Comparison of ENCODE assay signal across 19 cellular contexts in the genomic region with DNA sequence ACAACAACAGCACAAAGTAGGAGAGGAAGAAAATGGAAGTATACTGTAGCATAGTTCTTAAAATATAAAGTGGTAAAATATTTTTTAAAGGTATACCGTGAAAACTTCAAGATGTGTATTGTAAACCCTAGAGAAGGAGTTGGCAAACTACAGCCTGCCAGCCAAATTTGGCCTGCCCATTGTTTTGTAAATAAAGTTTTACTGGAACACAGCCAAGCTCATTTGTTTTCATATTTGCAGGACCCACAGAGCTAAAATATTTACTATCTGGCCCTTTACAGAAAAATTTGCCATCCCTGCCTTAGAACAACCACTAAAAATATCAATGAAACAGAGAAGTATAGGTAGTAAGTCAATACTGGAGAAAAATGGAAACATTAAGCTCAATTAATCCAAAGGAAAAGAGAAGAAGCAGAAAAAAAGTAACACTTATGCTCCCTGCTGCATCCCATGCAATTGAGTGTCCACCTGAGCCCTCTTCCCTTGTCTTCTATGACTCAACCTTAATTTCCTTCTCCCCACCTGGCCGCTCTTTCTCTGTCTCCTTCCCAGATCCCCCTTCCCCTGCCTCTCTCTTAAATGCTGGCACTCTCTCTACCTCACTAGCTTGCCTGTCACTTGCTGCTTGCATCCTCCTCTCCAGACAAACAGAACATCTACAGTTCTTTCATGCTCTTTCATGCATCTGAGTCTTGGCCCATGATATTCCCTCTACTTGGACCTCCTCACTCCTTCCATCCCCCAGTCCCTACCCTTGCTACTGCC.
"Had no signal": no experiment of that assay in that cellular context is flagged by ENCODE, and none has a peak within 500 bp of the region (broad histone marks: within the 10 kb centered on the region; RNA-seq: fewer than 3 reads in every experiment).

No MANE protein-coding gene starts in this region.

- H3K27me3 ChIP-seq: colonic mucosa, hepatocyte, right lobe of liver, testis, transverse colon had no signal

- H3K27ac Mint-ChIP-seq: nephron; stimulated activated naive B cell treated with anti-CD40 and anti-IgM and Interleukin-4, amounts not matched to agents 10 μg/mL and 1 μg/mL and 100 μg/mL, for 72 hours had no signal

- H3K4me1 Mint-ChIP-seq: stimulated activated naive CD8-positive, alpha-beta T cell treated with anti-CD3 and anti-CD28 coated beads, Interleukin-15, amount 100 ng/mL, for 72 hours had no signal

- H3K4me1 ChIP-seq: colonic mucosa, parathyroid adenoma, prostate gland, right lobe of liver, testis, transverse colon had no signal

- H3K79me2 ChIP-seq: hepatocyte, parathyroid adenoma had no signal

- DNase-seq: colonic mucosa; dermis blood vessel endothelial cell; erythroblast; foreskin melanocyte; head of caudate nucleus; kidney glomerular epithelial cell; mesendoderm; naive B cell; retina; right lobe of liver; stimulated activated CD4-positive, alpha-beta T cell treated with anti-CD3 and anti-CD28 coated beads, Interleukin-4, amount 100 ng/mL, for 4 hours; stimulated activated naive B cell treated with anti-CD40 and anti-IgM and Interleukin-4, amounts not matched to agents 10 μg/mL and 1 μg/mL and 100 μg/mL, for 72 hours; stimulated activated naive CD8-positive, alpha-beta T cell treated with anti-CD3 and anti-CD28 coated beads, Interleukin-15, amount 100 ng/mL, for 72 hours; testis; transverse colon had no signal

- H3K36me3 Mint-ChIP-seq: naive B cell; stimulated activated naive B cell treated with anti-CD40 and anti-IgM and Interleukin-4, amounts not matched to agents 10 μg/mL and 1 μg/mL and 100 μg/mL, for 72 hours had no signal

- H3K9me3 Mint-ChIP-seq: nephron; stimulated activated naive B cell treated with anti-CD40 and anti-IgM and Interleukin-4, amounts not matched to agents 10 μg/mL and 1 μg/mL and 100 μg/mL, for 72 hours; stimulated activated naive CD8-positive, alpha-beta T cell treated with anti-CD3 and anti-CD28 coated beads, Interleukin-15, amount 100 ng/mL, for 72 hours had no signal

- H3K9ac ChIP-seq: parathyroid adenoma had no signal

- H3K4me2 ChIP-seq: hepatocyte had no signal

- H3K4me3 Mint-ChIP-seq: naive B cell; nephron; stimulated activated naive B cell treated with anti-CD40 and anti-IgM and Interleukin-4, amounts not matched to agents 10 μg/mL and 1 μg/mL and 100 μg/mL, for 72 hours; stimulated activated naive CD8-positive, alpha-beta T cell treated with anti-CD3 and anti-CD28 coated beads, Interleukin-15, amount 100 ng/mL, for 72 hours had no signal

- H3K9me3 ChIP-seq: colonic mucosa, prostate gland, right lobe of liver, testis, transverse colon had no signal

- H2AFZ ChIP-seq: hepatocyte, parathyroid adenoma had no signal

- H3K27ac ChIP-seq: colonic mucosa, hepatocyte, parathyroid adenoma, prostate gland, right lobe of liver, testis, transverse colon had no signal

- H3K36me3 ChIP-seq: colonic mucosa, prostate gland, right lobe of liver, transverse colon had no signal

- H3K4me3 ChIP-seq: colonic mucosa, hepatocyte, prostate gland, right lobe of liver, testis, transverse colon had no signal
